ENCODE assay signal across 25 cellular contexts in the genomic region with DNA sequence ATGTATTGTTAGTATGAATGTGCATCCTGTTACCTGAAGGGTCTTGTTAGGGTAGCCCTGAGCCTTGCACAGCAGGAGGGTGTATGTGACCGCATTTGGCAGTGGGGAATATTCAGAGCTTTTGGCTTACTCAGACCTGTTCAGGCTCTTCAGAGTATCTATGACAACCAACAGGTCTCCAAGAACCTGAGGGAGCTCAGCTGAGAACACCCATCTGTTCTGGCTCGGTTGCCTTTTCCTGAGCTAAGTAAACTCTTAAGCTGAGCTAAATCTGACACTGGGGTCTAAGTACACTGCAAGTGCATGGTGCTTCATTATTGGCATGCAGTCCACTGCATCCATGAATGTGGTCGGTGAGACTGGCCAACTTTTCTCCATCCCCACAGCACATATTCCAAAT.
"Had no signal": no experiment of that assay in that cellular context is flagged by ENCODE, and none has a peak within 500 bp of the region (broad histone marks: within the 10 kb centered on the region; RNA-seq: fewer than 3 reads in every experiment).

No MANE protein-coding gene starts in this region.

- DNase-seq: activated CD4-positive, alpha-beta memory T cell treated with anti-CD3 and anti-CD28 coated beads for 36 hours; activated CD4-positive, alpha-beta T cell treated with anti-CD3 and anti-CD28 coated beads for 36 hours; activated CD4-positive, alpha-beta T cell treated with anti-CD3 and anti-CD28 coated beads, Interleukin-2, amount 10 ng/mL, durations not matched to agents 24 days and 14 days; activated CD4-positive, CD25-positive, alpha-beta regulatory T cell; activated CD4-positive, CD25-positive, alpha-beta regulatory T cell treated with anti-CD3 and anti-CD28 coated beads, Interleukin-2, amount 50 U/mL, for 72 hours; activated CD8-positive, alpha-beta memory T cell treated with anti-CD3 and anti-CD28 coated beads, Interleukin-2, amount 10 ng/mL, durations not matched to agents 7 days and 5 days; activated CD8-positive, alpha-beta memory T cell treated with anti-CD3 and anti-CD28 coated beads, Interleukin-2, amount 50 U/mL, for 4 hours; activated CD8-positive, alpha-beta T cell treated with anti-CD3 and anti-CD28 coated beads, Interleukin-2, amount 10 ng/mL, durations not matched to agents 7 days and 5 days; activated gamma-delta T cell; activated naive CD4-positive, alpha-beta T cell; activated naive CD4-positive, alpha-beta T cell treated with anti-CD3 and anti-CD28 coated beads, Interleukin-2, amount 10 ng/mL, durations not matched to agents 7 days and 5 days; activated naive CD8-positive, alpha-beta T cell treated with anti-CD3 and anti-CD28 coated beads, Interleukin-2, amount 10 ng/mL, durations not matched to agents 7 days and 5 days; activated T-cell treated with anti-CD3 and anti-CD28 coated beads for 4 hours; activated T-cell treated with anti-CD3 and anti-CD28 coated beads, Interleukin-2, amount 50 U/mL, for 24 hours; activated T-cell treated with anti-CD3 and anti-CD28 coated beads, Interleukin-2, amount 50 U/mL, for 72 hours; dorsolateral prefrontal cortex; effector memory CD4-positive, alpha-beta T cell; endodermal cell; foreskin fibroblast; head of caudate nucleus; hippocampal formation; T1000 had no signal

- FAIRE-seq: frontal cortex had no signal

- ATAC-seq: activated CD4-positive, alpha-beta T cell treated with anti-CD3 and anti-CD28 coated beads for 36 hours; activated CD8-positive, alpha-beta memory T cell treated with anti-CD3 and anti-CD28 coated beads, Interleukin-2, amount 10 ng/mL, durations not matched to agents 7 days and 5 days; activated CD8-positive, alpha-beta T cell treated with anti-CD3 and anti-CD28 coated beads, Interleukin-2, amount 10 ng/mL, durations not matched to agents 7 days and 5 days; activated naive CD4-positive, alpha-beta T cell treated with anti-CD3 and anti-CD28 coated beads, Interleukin-2, amount 50 U/mL, for 72 hours; activated T-cell treated with anti-CD3 and anti-CD28 coated beads, Interleukin-2, amount 50 U/mL, for 72 hours; esophagus mucosa had no signal
